ENCODE assay signal across 17 cellular contexts in the genomic region with DNA sequence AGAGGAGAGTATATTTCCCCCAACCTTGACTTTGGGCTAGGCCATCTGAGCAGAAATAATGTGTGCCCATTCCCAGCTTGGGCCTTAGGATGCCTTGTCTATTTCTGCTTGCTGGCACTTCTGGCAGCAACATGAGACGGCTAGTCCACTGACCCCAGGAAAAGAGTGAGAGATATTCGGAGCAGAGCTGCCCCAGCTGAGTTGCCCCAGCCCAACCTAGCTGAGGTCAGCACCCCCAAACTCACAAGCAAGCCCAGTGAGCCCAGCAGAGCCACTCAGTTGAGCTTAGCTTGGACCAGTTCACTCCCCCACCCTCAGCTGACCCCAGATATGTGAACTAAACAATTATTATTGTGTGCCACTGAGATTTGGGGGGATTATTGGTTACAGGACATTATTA. TPM values are rescaled to one million over a fixed set of nuclear protein-coding genes. Genes with fewer than 3 reads are reported as not detected.
"Had no signal": no experiment of that assay in that cellular context is flagged by ENCODE, and none has a peak within 500 bp of the region (broad histone marks: within the 10 kb centered on the region; RNA-seq: fewer than 3 reads in every experiment).

No MANE protein-coding gene starts in this region.

- H3K27ac Mint-ChIP-seq: activated B cell treated with CpG ODN at 0.5 μM for 24 hours; activated CD4-positive, alpha-beta T cell treated with anti-CD3 and anti-CD28 coated beads, Interleukin-2, amount 10 ng/mL, durations not matched to agents 7 days and 5 days; activated T-helper 2 cell treated with anti-CD3 and anti-CD28 coated beads, Interferon-gamma antibody, Interleukin-2, Interleukin-4, amounts not matched to agents 10 μg/mL and 5 μg/mL and 100 μg/mL, durations not matched to agents 14 hours and 24 hours and 36 hours; effector memory CD8-positive, alpha-beta T cell; naive thymus-derived CD8-positive, alpha-beta T cell; progenitor cell of endocrine pancreas had no signal

- H3K27me3 ChIP-seq: cardiac muscle cell, gastrocnemius medialis, heart right ventricle, SJSA1 had no signal

- H3K9me3 Mint-ChIP-seq: activated B cell treated with CpG ODN at 0.5 μM for 24 hours; activated CD4-positive, alpha-beta T cell treated with anti-CD3 and anti-CD28 coated beads, Interleukin-2, amount 10 ng/mL, durations not matched to agents 7 days and 5 days; activated T-helper 2 cell treated with anti-CD3 and anti-CD28 coated beads, Interferon-gamma antibody, Interleukin-2, Interleukin-4, amounts not matched to agents 10 μg/mL and 5 μg/mL and 100 μg/mL, durations not matched to agents 14 hours and 24 hours and 36 hours; effector memory CD8-positive, alpha-beta T cell; naive thymus-derived CD8-positive, alpha-beta T cell had no signal

- H3K27ac ChIP-seq: cardiac muscle cell, epithelial cell of prostate, gastrocnemius medialis, heart right ventricle, SJSA1, stomach had no signal

- H3K4me1 Mint-ChIP-seq: activated B cell treated with CpG ODN at 0.5 μM for 24 hours; naive thymus-derived CD8-positive, alpha-beta T cell had no signal

- DNase-seq: activated CD4-positive, alpha-beta T cell treated with anti-CD3 and anti-CD28 coated beads, Interleukin-2, amount 10 ng/mL, durations not matched to agents 7 days and 5 days; activated naive CD4-positive, alpha-beta T cell treated with anti-CD3 and anti-CD28 coated beads, Interleukin-2, amount 50 U/mL, for 16 hours; activated T-cell treated with anti-CD3 and anti-CD28 coated beads, Interleukin-2, amount 50 U/mL, for 1 hour; effector memory CD8-positive, alpha-beta T cell; gastrocnemius medialis; heart right ventricle; left colon; right cardiac atrium; small intestine; stomach had no signal

- H3K4me3 Mint-ChIP-seq: activated B cell treated with CpG ODN at 0.5 μM for 24 hours; activated CD4-positive, alpha-beta T cell treated with anti-CD3 and anti-CD28 coated beads, Interleukin-2, amount 10 ng/mL, durations not matched to agents 7 days and 5 days; effector memory CD8-positive, alpha-beta T cell; naive thymus-derived CD8-positive, alpha-beta T cell had no signal

- H3K4me1 ChIP-seq: SJSA1, stomach had no signal

- H3K4me3 ChIP-seq: cardiac muscle cell, gastrocnemius medialis, heart right ventricle, SJSA1, stomach had no signal

- ATAC-seq: effector memory CD8-positive, alpha-beta T cell; gastrocnemius medialis; heart right ventricle; left colon; naive thymus-derived CD8-positive, alpha-beta T cell; right cardiac atrium had no signal

- H3K36me3 ChIP-seq: cardiac muscle cell, gastrocnemius medialis, heart right ventricle, SJSA1, stomach had no signal

- H3K36me3 Mint-ChIP-seq: naive thymus-derived CD8-positive, alpha-beta T cell had no signal

- H3K9me3 ChIP-seq: gastrocnemius medialis, heart right ventricle, SJSA1, stomach had no signal

RNA-seq across cellular contexts. Expression of a gene that starts 20.2 kb away (rescaled TPM):
- total RNA-seq: activated B cell treated with CpG ODN at 0.5 μM for 24 hours, progenitor cell of endocrine pancreas had no signal
